ENCODE assay signal across 8 cellular contexts in the genomic region with DNA sequence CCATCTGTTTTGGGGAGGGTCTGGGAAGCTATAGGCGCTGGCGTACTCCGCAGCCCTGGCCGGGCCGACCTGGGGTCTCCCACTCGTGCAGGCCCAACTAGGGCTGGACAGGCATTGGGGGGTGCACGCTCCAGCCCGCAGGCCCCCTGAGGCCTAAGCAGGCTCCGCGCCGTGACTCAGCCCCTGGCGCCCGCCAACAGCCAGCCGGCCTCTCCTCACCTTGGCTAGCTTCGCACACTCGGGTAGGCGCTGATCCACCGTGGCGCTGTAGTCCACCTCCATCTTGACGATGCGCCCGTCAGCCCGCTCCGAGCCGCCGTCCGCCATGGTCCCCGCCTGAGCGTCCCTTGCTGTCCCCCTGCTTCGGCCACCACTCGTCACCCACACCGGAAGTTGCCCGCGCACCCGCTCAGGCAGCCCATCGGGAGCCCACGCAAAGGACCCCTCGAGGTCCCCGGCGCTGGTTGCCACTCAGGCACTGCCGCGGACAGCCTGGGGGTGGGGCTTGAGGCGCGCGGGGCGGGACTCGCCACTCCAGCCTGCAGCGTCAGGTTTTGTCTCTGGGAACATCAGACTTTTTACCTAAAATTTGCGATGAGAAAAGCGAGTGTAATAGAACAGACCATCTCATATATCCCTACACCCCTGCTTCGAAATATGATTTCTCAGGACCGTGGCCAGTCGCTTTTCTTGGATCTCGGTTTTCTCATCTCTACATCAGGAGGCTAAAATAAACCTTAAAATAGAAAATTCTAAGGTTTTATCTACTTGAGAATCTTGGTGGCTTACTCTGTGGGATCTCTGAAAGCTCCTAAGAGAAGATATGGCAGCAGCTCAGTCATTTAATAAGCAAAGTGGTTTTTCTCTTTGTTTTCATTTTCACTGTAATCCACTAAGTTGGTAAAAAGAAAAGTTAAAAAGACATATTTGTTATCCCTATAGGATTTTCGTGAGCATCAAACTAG. TPM values are rescaled to one million over a fixed set of nuclear protein-coding genes. Genes with fewer than 3 reads are reported as not detected.
DNase-seq lines count a peak whose midpoint lies in the region; ATAC-seq and TF ChIP-seq lines count a peak whose summit lies in the region.

A gene (minus strand): TSS at position 385 of the 965 bp plus-strand sequence. CDS start 58 bp downstream, at position 327.

- H3K36me3 ChIP-seq in BE2C, result peaks cover 8% of the 10 kb centered on the region

- peaks cover 29% of the 10 kb centered on the region for H3K36me3 Mint-ChIP-seq in activated CD4-positive, alpha-beta T cell treated with anti-CD3 and anti-CD28 coated beads for 36 hours (ENCODE audit: low read depth)

- no peaks in the 10 kb centered on the region for H3K9me3 ChIP-seq in BE2C

- H3K4me3 Mint-ChIP-seq in activated CD4-positive, alpha-beta T cell treated with anti-CD3 and anti-CD28 coated beads for 36 hours, result peak within 1 kb of the TSS; percentile 94

- TF ChIP-seq CTCF in BE2C (IDR thresholded peaks at IDR 0.05; ENCODE audit: low read depth, low read length) (no peak), choroid plexus epithelial cell (conservative IDR thresholded peaks at IDR 0.05; ENCODE audit: low read depth, low read length) (peak; percentile 17)

- peaks cover 43% of the 10 kb centered on the region for H3K4me1 Mint-ChIP-seq in activated CD4-positive, alpha-beta T cell treated with anti-CD3 and anti-CD28 coated beads for 36 hours

- H3K27me3 Mint-ChIP-seq in activated CD4-positive, alpha-beta T cell treated with anti-CD3 and anti-CD28 coated beads for 36 hours, result no peaks in the 10 kb centered on the region

- H3K27ac Mint-ChIP-seq in activated CD4-positive, alpha-beta T cell treated with anti-CD3 and anti-CD28 coated beads for 36 hours, result peak within 1 kb of the TSS; percentile 96

- no peaks in the 10 kb centered on the region for H3K9me3 Mint-ChIP-seq in activated CD4-positive, alpha-beta T cell treated with anti-CD3 and anti-CD28 coated beads for 36 hours (ENCODE audit: low read depth)

- ATAC-seq in HG03378 (IDR thresholded peaks at IDR 0.05; ENCODE audit: unreplicated experiment), result peak; percentile 74
- ATAC-seq in activated CD4-positive, alpha-beta T cell treated with anti-CD3 and anti-CD28 coated beads for 36 hours, result peak; percentile 78

- TF ChIP-seq POLR2A in GM19193 (IDR thresholded peaks at IDR 0.05; ENCODE audit: extremely low read depth, insufficient read depth, insufficient read length), result peak; percentile 91

- H3K27ac ChIP-seq in layer of hippocampus (ENCODE audit: low read depth, low read length), result peak within 1 kb of the TSS; percentile 84

- POLR2A ChIA-PET in activated CD4-positive, alpha-beta T cell treated with anti-CD3 and anti-CD28 coated beads for 36 hours (lab: Charles Lee), result interaction anchor here (0.6 to 2.1 kb wide), 11 partner anchors 8 to 154 kb away, joined by 3 to 6 read pairs (median 3); a partner anchor contains a TSS

- H3K4me1 ChIP-seq in BE2C, result no peaks in the 10 kb centered on the region

- H3K27me3 ChIP-seq in BE2C (no peaks in the 10 kb centered on the region), layer of hippocampus (ENCODE audit: control insufficient read depth, insufficient read depth, low read length) (no peaks in the 10 kb centered on the region)

- CTCF ChIA-PET in activated CD4-positive, alpha-beta T cell treated with anti-CD3 and anti-CD28 coated beads for 36 hours (lab: Charles Lee), result interaction anchor here (0.6 to 5.3 kb wide), 10 partner anchors 9 to 236 kb away, joined by 3 to 35 read pairs (median 6); no protein-coding TSS in a partner anchor

- H3K4me3 ChIP-seq in BE2C (ENCODE audit: low read depth, low read length), result peak within 1 kb of the TSS; percentile 88
- H3K4me3 ChIP-seq in choroid plexus epithelial cell (ENCODE audit: low read depth, low read length), result peak within 1 kb of the TSS; percentile 90

- intact Hi-C loops in activated CD4-positive, alpha-beta T cell treated with anti-CD3 and anti-CD28 coated beads for 36 hours (cut with DNase I, micrococcal nuclease), result loop anchor here (1.0 to 10.0 kb wide), 9 partner anchors 11 to 1146 kb away; a partner anchor contains a TSS

- DNase-seq in BE2C (peak; percentile 97), NCI-H510A (lab: John Stamatoyannopoulos, UW) (peak; percentile 93), choroid plexus epithelial cell (ENCODE audit: low read depth) (peak; percentile 93)
- peak; percentile 96 for DNase-seq in activated CD4-positive, alpha-beta T cell treated with anti-CD3 and anti-CD28 coated beads for 36 hours
- DNase-seq in stimulated activated CD4-positive, alpha-beta T cell treated with anti-CD3 and anti-CD28 coated beads, Interleukin-1b, Interleukin-23, amount 100 ng/mL, for 4 hours (ENCODE audit: low read depth in 2 of 2), result peak; percentile 90 to 95

RNA-seq across cellular contexts. Expression of the gene that starts here (rescaled TPM):
- 136 TPM for polyA plus RNA-seq in BE2C (2012; ENCODE audit: insufficient read depth, insufficient read length, low read depth)
- total RNA-seq in activated CD4-positive, alpha-beta T cell treated with anti-CD3 and anti-CD28 coated beads for 36 hours, result 100 to 1,000 TPM; 100 to 101 TPM

Comparison
In these comparisons a context has a peak if more than half of its experiments do, and no peak if none do; other contexts are left out.
1. Peak in every context shown above with its lines: DNase-seq, ATAC-seq, H3K4me3 ChIP-seq and H3K27ac ChIP-seq.